Comparison of ENCODE assay signal across 1 cellular context in genomic region chr12:122226366-122227222, GRCh38.
A peak's percentile ranks its signal among the peaks of the same experiment; 100 is the strongest.
TF ChIP-seq lines count a peak whose summit lies in the region.

No MANE protein-coding gene starts in this region.

TF ChIP-seq in K562, 482 proteins besides CTCF, POLR2A, EP300 and RAD21 (continued from another document and continues in another):
- TF ChIP-seq HBP1 (CRISPR knock-in tag; IDR thresholded peaks at IDR 0.05) (0 out of 2 replicates have a peak, but pooled peaks have one; percentile 23), BHLHE40 (IDR thresholded peaks at IDR 0.05; ENCODE audit: low read length) (peak; percentile 84), MYC (IDR thresholded peaks at IDR 0.05; ENCODE audit: low read depth, low read length) (peak; percentile 72), MYC (CRISPR knock-in tag; IDR thresholded peaks at IDR 0.05; ENCODE audit: borderline replicate concordance, low read depth) (no peak), XRCC5 (IDR thresholded peaks at IDR 0.05; ENCODE audit: low read depth, low read length) (no peak), FOXP1 (CRISPR knock-in tag; IDR thresholded peaks at IDR 0.05) (peak; percentile 97), NR3C1 (CRISPR knock-in tag; IDR thresholded peaks at IDR 0.05) (peak; percentile 98), ZNF134 (CRISPR knock-in tag; conservative IDR thresholded peaks at IDR 0.05) (0 out of 2 replicates have a peak, but pooled peaks have one; percentile 21), ZNF124 (CRISPR knock-in tag; IDR thresholded peaks at IDR 0.05) (peak; percentile 90), CBX3 (IDR thresholded peaks at IDR 0.05; ENCODE audit: borderline replicate concordance in 1 of 2, low read length in 2 of 2) (peak in 1 of 2 experiments; percentile 99; a peak in 2 of 3 replicates), MIER1 (IDR thresholded peaks at IDR 0.05; ENCODE audit: low read depth) (peak; percentile 84), ZNF12 (CRISPR knock-in tag; IDR thresholded peaks at IDR 0.05) (peak; percentile 81; the same call in 1 of the 2 replicates), ZNF583 (CRISPR knock-in tag; IDR thresholded peaks at IDR 0.05) (peak; percentile 53; the same call in 1 of the 2 replicates), ZSCAN32 (CRISPR knock-in tag; IDR thresholded peaks at IDR 0.05) (no peak), ZNF143 (CRISPR knock-in tag; IDR thresholded peaks at IDR 0.05) (no peak), MAZ (CRISPR knock-in tag; conservative IDR thresholded peaks at IDR 0.05 in 1 of 2, IDR thresholded peaks at IDR 0.05 in 1 of 2) (peak in 1 of 2 experiments; percentile 73; a peak in 2 of 4 replicates), SMAD3 (CRISPR knock-in tag; conservative IDR thresholded peaks at IDR 0.05) (0 out of 2 replicates have a peak, but pooled peaks have one; percentile 35), NCOA2 (IDR thresholded peaks at IDR 0.05; ENCODE audit: partially characterized antibody in 2 of 2) (no peak), FOXA3 (CRISPR knock-in tag; conservative IDR thresholded peaks at IDR 0.05 in 1 of 2, IDR thresholded peaks at IDR 0.05 in 1 of 2) (peak in 1 of 2 experiments; percentile 87; a peak in 2 of 4 replicates), E2F6 (IDR thresholded peaks at IDR 0.05; ENCODE audit: borderline replicate concordance in 1 of 2, extremely low read depth in 1 of 2, insufficient read depth in 1 of 2, insufficient read length in 1 of 2, low read depth in 1 of 2, low read length in 1 of 2, poor library complexity in 1 of 2, severe bottlenecking in 1 of 2) (peak; percentile 100), ZNF282 (CRISPR knock-in tag; IDR thresholded peaks at IDR 0.05) (peak; percentile 99), CXXC5 (CRISPR knock-in tag; IDR thresholded peaks at IDR 0.05) (peak; percentile 82), ARID4B (CRISPR knock-in tag; IDR thresholded peaks at IDR 0.05) (peak; percentile 89; the same call in 1 of the 2 replicates), HDAC8 (tag; IDR thresholded peaks at IDR 0.05) (0 out of 2 replicates have a peak, but pooled peaks have one; percentile 23), ZNF79 (CRISPR knock-in tag; IDR thresholded peaks at IDR 0.05; ENCODE audit: low read depth) (no peak), STAG1 (CRISPR knock-in tag; IDR thresholded peaks at IDR 0.05; ENCODE audit: borderline replicate concordance) (peak; percentile 77; the same call in 1 of the 2 replicates), ZNF263 (CRISPR knock-in tag; IDR thresholded peaks at IDR 0.05; ENCODE audit: borderline replicate concordance) (peak; percentile 97), ZNF121 (CRISPR knock-in tag; conservative IDR thresholded peaks at IDR 0.05) (0 out of 2 replicates have a peak, but pooled peaks have one; percentile 13), ZBTB9 (CRISPR knock-in tag; IDR thresholded peaks at IDR 0.05) (peak; percentile 82), ZNF24 (IDR thresholded peaks at IDR 0.05) (peak; percentile 60)
- TF ChIP-seq, protein P1, sequence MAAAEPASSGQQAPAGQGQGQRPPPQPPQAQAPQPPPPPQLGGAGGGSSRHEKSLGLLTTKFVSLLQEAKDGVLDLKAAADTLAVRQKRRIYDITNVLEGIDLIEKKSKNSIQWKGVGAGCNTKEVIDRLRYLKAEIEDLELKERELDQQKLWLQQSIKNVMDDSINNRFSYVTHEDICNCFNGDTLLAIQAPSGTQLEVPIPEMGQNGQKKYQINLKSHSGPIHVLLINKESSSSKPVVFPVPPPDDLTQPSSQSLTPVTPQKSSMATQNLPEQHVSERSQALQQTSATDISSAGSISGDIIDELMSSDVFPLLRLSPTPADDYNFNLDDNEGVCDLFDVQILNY (CRISPR knock-in tag; IDR thresholded peaks at IDR 0.05) = peak; percentile 97
- TF ChIP-seq, protein P2, sequence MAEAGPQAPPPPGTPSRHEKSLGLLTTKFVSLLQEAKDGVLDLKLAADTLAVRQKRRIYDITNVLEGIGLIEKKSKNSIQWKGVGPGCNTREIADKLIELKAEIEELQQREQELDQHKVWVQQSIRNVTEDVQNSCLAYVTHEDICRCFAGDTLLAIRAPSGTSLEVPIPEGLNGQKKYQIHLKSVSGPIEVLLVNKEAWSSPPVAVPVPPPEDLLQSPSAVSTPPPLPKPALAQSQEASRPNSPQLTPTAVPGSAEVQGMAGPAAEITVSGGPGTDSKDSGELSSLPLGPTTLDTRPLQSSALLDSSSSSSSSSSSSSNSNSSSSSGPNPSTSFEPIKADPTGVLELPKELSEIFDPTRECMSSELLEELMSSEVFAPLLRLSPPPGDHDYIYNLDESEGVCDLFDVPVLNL (CRISPR knock-in tag; IDR thresholded peaks at IDR 0.05; ENCODE audit: low read depth) = peak; percentile 64
- TF ChIP-seq, protein P3, sequence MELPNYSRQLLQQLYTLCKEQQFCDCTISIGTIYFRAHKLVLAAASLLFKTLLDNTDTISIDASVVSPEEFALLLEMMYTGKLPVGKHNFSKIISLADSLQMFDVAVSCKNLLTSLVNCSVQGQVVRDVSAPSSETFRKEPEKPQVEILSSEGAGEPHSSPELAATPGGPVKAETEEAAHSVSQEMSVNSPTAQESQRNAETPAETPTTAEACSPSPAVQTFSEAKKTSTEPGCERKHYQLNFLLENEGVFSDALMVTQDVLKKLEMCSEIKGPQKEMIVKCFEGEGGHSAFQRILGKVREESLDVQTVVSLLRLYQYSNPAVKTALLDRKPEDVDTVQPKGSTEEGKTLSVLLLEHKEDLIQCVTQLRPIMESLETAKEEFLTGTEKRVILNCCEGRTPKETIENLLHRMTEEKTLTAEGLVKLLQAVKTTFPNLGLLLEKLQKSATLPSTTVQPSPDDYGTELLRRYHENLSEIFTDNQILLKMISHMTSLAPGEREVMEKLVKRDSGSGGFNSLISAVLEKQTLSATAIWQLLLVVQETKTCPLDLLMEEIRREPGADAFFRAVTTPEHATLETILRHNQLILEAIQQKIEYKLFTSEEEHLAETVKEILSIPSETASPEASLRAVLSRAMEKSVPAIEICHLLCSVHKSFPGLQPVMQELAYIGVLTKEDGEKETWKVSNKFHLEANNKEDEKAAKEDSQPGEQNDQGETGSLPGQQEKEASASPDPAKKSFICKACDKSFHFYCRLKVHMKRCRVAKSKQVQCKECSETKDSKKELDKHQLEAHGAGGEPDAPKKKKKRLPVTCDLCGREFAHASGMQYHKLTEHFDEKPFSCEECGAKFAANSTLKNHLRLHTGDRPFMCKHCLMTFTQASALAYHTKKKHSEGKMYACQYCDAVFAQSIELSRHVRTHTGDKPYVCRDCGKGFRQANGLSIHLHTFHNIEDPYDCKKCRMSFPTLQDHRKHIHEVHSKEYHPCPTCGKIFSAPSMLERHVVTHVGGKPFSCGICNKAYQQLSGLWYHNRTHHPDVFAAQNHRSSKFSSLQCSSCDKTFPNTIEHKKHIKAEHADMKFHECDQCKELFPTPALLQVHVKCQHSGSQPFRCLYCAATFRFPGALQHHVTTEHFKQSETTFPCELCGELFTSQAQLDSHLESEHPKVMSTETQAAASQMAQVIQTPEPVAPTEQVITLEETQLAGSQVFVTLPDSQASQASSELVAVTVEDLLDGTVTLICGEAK (IDR thresholded peaks at IDR 0.05) = no peak
- TF ChIP-seq, protein P3 (CRISPR knock-in tag; IDR thresholded peaks at IDR 0.05) = peak; percentile 79
- TF ChIP-seq, protein P4, sequence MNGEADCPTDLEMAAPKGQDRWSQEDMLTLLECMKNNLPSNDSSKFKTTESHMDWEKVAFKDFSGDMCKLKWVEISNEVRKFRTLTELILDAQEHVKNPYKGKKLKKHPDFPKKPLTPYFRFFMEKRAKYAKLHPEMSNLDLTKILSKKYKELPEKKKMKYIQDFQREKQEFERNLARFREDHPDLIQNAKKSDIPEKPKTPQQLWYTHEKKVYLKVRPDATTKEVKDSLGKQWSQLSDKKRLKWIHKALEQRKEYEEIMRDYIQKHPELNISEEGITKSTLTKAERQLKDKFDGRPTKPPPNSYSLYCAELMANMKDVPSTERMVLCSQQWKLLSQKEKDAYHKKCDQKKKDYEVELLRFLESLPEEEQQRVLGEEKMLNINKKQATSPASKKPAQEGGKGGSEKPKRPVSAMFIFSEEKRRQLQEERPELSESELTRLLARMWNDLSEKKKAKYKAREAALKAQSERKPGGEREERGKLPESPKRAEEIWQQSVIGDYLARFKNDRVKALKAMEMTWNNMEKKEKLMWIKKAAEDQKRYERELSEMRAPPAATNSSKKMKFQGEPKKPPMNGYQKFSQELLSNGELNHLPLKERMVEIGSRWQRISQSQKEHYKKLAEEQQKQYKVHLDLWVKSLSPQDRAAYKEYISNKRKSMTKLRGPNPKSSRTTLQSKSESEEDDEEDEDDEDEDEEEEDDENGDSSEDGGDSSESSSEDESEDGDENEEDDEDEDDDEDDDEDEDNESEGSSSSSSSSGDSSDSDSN (IDR thresholded peaks at IDR 0.05; ENCODE audit: borderline replicate concordance in 1 of 2, low read depth in 2 of 2, low read length in 2 of 2) = peak in 1 of 2 experiments; percentile 90; a peak in 2 of 4 replicates
